Comparison of ENCODE assay signal across 8 cellular contexts in genomic region chr10:110873951-110874350, GRCh38. TPM values are rescaled to one million over a fixed set of nuclear protein-coding genes. Genes with fewer than 3 reads are reported as not detected.
DNase-seq lines count a peak whose midpoint lies in the region; ATAC-seq and TF ChIP-seq lines count a peak whose summit lies in the region.

No MANE protein-coding gene starts in this region.

- TF ChIP-seq CTCF in left lung (IDR thresholded peaks at IDR 0.05) (no peak), testis (IDR thresholded peaks at IDR 0.05) (no peak)

- no peak for TF ChIP-seq POLR2A in testis (IDR thresholded peaks at IDR 0.05)

- H3K9me3 Mint-ChIP-seq in activated CD4-positive, alpha-beta T cell treated with anti-CD3 and anti-CD28 coated beads, Interleukin-2, amount 10 ng/mL, durations not matched to agents 7 days and 5 days, result no peaks in the 10 kb centered on the region
- H3K9me3 Mint-ChIP-seq in activated T-helper 2 cell treated with anti-CD3 and anti-CD28 coated beads, Interferon-gamma antibody, Interleukin-2, Interleukin-4, amounts not matched to agents 10 μg/mL and 5 μg/mL and 100 μg/mL, durations not matched to agents 14 hours and 24 hours and 36 hours, result no peaks in the 10 kb centered on the region

- H3K4me3 ChIP-seq in left lung (peak overlapping the region; percentile 82 to 94), testis (peak overlapping the region; percentile 74 to 97)

- WGBS in testis, 2 donors, result 17 to 27% methylated on average over 2 of the region's 2 CpGs

- POLR2A ChIA-PET in activated CD4-positive, alpha-beta T cell treated with anti-CD3 and anti-CD28 coated beads, Interleukin-2, amount 10 ng/mL, durations not matched to agents 7 days and 5 days (lab: Charles Lee), result interaction anchor here (0.6 kb wide), 1 partner anchor 9 kb away, joined by 5 read pairs; no protein-coding TSS in a partner anchor

- H3K36me3 Mint-ChIP-seq in activated CD4-positive, alpha-beta T cell treated with anti-CD3 and anti-CD28 coated beads, Interleukin-2, amount 10 ng/mL, durations not matched to agents 7 days and 5 days (ENCODE audit: low read depth), result peaks cover 20% of the 10 kb centered on the region
- H3K36me3 Mint-ChIP-seq in activated T-helper 2 cell treated with anti-CD3 and anti-CD28 coated beads, Interferon-gamma antibody, Interleukin-2, Interleukin-4, amounts not matched to agents 10 μg/mL and 5 μg/mL and 100 μg/mL, durations not matched to agents 14 hours and 24 hours and 36 hours (ENCODE audit: low read depth), result peaks cover 30% of the 10 kb centered on the region

- CTCF ChIA-PET in activated CD4-positive, alpha-beta T cell treated with anti-CD3 and anti-CD28 coated beads, Interleukin-2, amount 10 ng/mL, durations not matched to agents 7 days and 5 days (lab: Charles Lee), result interaction anchor here (0.8 kb wide), 1 partner anchor 21 kb away, joined by 3 read pairs; no protein-coding TSS in a partner anchor

- H3K9me3 ChIP-seq in left lung (no peaks in the 10 kb centered on the region), testis (no peaks in the 10 kb centered on the region)

- H3K4me3 Mint-ChIP-seq in activated CD4-positive, alpha-beta T cell treated with anti-CD3 and anti-CD28 coated beads, Interleukin-2, amount 10 ng/mL, durations not matched to agents 7 days and 5 days, result peak overlapping the region; percentile 68
- H3K4me3 Mint-ChIP-seq in activated T-helper 2 cell treated with anti-CD3 and anti-CD28 coated beads, Interferon-gamma antibody, Interleukin-2, Interleukin-4, amounts not matched to agents 10 μg/mL and 5 μg/mL and 100 μg/mL, durations not matched to agents 14 hours and 24 hours and 36 hours (ENCODE audit: low read depth), result peak overlapping the region; percentile 73

- H3K27me3 ChIP-seq in left lung (no peaks in the 10 kb centered on the region), testis (no peaks in the 10 kb centered on the region)

- intact Hi-C loops in activated T-helper 2 cell treated with anti-CD3 and anti-CD28 coated beads, Interferon-gamma antibody, Interleukin-2, Interleukin-4, amounts not matched to agents 10 μg/mL and 5 μg/mL and 100 μg/mL, durations not matched to agents 14 hours and 24 hours and 36 hours (cut with micrococcal nuclease), result loop anchor here (5.0 to 10.0 kb wide), 5 partner anchors 72 to 807 kb away; partner anchors contain the start of gene SMNDC1
- intact Hi-C loops in left lung (cut with DNase I), result no loop called here
- intact Hi-C loops in testis (cut with DNase I; ENCODE audit: low total_unique reads), result loop anchor here (10.0 kb wide), 1 partner anchor 69 kb away; no protein-coding TSS in a partner anchor

- ATAC-seq in left lung, result no peak
- no peak for ATAC-seq in GM18502 (IDR thresholded peaks at IDR 0.05; ENCODE audit: poor library complexity, unreplicated experiment)

- DNase-seq in activated CD4-positive, alpha-beta T cell treated with anti-CD3 and anti-CD28 coated beads, Interleukin-2, amount 10 ng/mL, durations not matched to agents 7 days and 5 days, result no peak
- DNase-seq in activated CD4-positive, alpha-beta T cell treated with anti-CD3 and anti-CD28 coated beads, Interleukin-2, amount 50 U/mL, for 1 hour, result no peak
- DNase-seq in activated T-helper 2 cell treated with anti-CD3 and anti-CD28 coated beads, Interferon-gamma antibody, Interleukin-2, Interleukin-4, amounts not matched to agents 10 μg/mL and 5 μg/mL and 100 μg/mL, durations not matched to agents 14 hours and 24 hours and 36 hours (ENCODE audit: low spot score), result no peak
- DNase-seq in left lung (no peak), testis (no peak), NCI-H2107 (lab: John Stamatoyannopoulos, UW) (no peak), NCI-H187 (lab: John Stamatoyannopoulos, UW) (no peak)

- H3K27ac ChIP-seq in left lung, result peak overlapping the region in 1 of 2 donors; percentile 97
- peak overlapping the region; percentile 87 to 98 for H3K27ac ChIP-seq in testis

- H3K36me3 ChIP-seq in left lung (no peaks in the 10 kb centered on the region), testis (ENCODE audit: low read depth, missing control alignments) (no peaks in the 10 kb centered on the region)

- H3K27me3 Mint-ChIP-seq in activated CD4-positive, alpha-beta T cell treated with anti-CD3 and anti-CD28 coated beads, Interleukin-2, amount 10 ng/mL, durations not matched to agents 7 days and 5 days, result no peaks in the 10 kb centered on the region
- H3K27me3 Mint-ChIP-seq in activated T-helper 2 cell treated with anti-CD3 and anti-CD28 coated beads, Interferon-gamma antibody, Interleukin-2, Interleukin-4, amounts not matched to agents 10 μg/mL and 5 μg/mL and 100 μg/mL, durations not matched to agents 14 hours and 24 hours and 36 hours (ENCODE audit: low read depth), result no peaks in the 10 kb centered on the region

- H3K4me1 Mint-ChIP-seq in activated CD4-positive, alpha-beta T cell treated with anti-CD3 and anti-CD28 coated beads, Interleukin-2, amount 10 ng/mL, durations not matched to agents 7 days and 5 days, result peaks cover 57% of the 10 kb centered on the region
- H3K4me1 Mint-ChIP-seq in activated T-helper 2 cell treated with anti-CD3 and anti-CD28 coated beads, Interferon-gamma antibody, Interleukin-2, Interleukin-4, amounts not matched to agents 10 μg/mL and 5 μg/mL and 100 μg/mL, durations not matched to agents 14 hours and 24 hours and 36 hours (ENCODE audit: low read depth), result peaks cover 37% of the 10 kb centered on the region

- peak overlapping the region; percentile 73 for H3K27ac Mint-ChIP-seq in activated CD4-positive, alpha-beta T cell treated with anti-CD3 and anti-CD28 coated beads, Interleukin-2, amount 10 ng/mL, durations not matched to agents 7 days and 5 days
- H3K27ac Mint-ChIP-seq in activated T-helper 2 cell treated with anti-CD3 and anti-CD28 coated beads, Interferon-gamma antibody, Interleukin-2, Interleukin-4, amounts not matched to agents 10 μg/mL and 5 μg/mL and 100 μg/mL, durations not matched to agents 14 hours and 24 hours and 36 hours, result peak overlapping the region; percentile 7

- peaks cover 9 to 32% of the 10 kb centered on the region in 2 donors for H3K4me1 ChIP-seq in left lung
- peaks cover 16% of the 10 kb centered on the region for H3K4me1 ChIP-seq in testis

RNA-seq across cellular contexts. Expression of gene PDCD4, which starts 2.2 kb away (rescaled TPM):
- total RNA-seq in activated CD4-positive, alpha-beta T cell treated with anti-CD3 and anti-CD28 coated beads, Interleukin-2, amount 10 ng/mL, durations not matched to agents 7 days and 5 days, result 10 to 100 TPM; 63.8 to 81.0 TPM
- 60.4 and 67.7 TPM in 2 replicates for total RNA-seq in activated T-helper 2 cell treated with anti-CD3 and anti-CD28 coated beads, Interferon-gamma antibody, Interleukin-2, Interleukin-4, amounts not matched to agents 10 μg/mL and 5 μg/mL and 100 μg/mL, durations not matched to agents 14 hours and 24 hours and 36 hours
- total RNA-seq in left lung (10 to 100 TPM; 45.7 to 47.5 TPM), testis (10 to 100 TPM; 64.0 to 71.1 TPM)
- 124 TPM for polyA plus RNA-seq in testis (ENCODE audit: insufficient read depth, low read depth, low replicate concordance)

RNA-seq across cellular contexts. Expression of gene BBIP1, which starts 45.0 kb away (rescaled TPM):
- 10 to 100 TPM; 19.1 to 24.2 TPM for total RNA-seq in activated CD4-positive, alpha-beta T cell treated with anti-CD3 and anti-CD28 coated beads, Interleukin-2, amount 10 ng/mL, durations not matched to agents 7 days and 5 days
- 31.5 and 32.7 TPM in 2 replicates for total RNA-seq in activated T-helper 2 cell treated with anti-CD3 and anti-CD28 coated beads, Interferon-gamma antibody, Interleukin-2, Interleukin-4, amounts not matched to agents 10 μg/mL and 5 μg/mL and 100 μg/mL, durations not matched to agents 14 hours and 24 hours and 36 hours
- total RNA-seq in left lung (10 to 100 TPM; 22.6 to 30.4 TPM), testis (10 to 100 TPM; 41.8 to 57.7 TPM)
- 202 TPM for polyA plus RNA-seq in testis (ENCODE audit: insufficient read depth, low read depth, low replicate concordance)

RNA-seq across cellular contexts. Expression of gene SHOC2, which starts 45.5 kb away (rescaled TPM):
- total RNA-seq in activated CD4-positive, alpha-beta T cell treated with anti-CD3 and anti-CD28 coated beads, Interleukin-2, amount 10 ng/mL, durations not matched to agents 7 days and 5 days, result 10 to 100 TPM; 43.0 to 47.8 TPM
- 36.4 and 44.3 TPM in 2 replicates for total RNA-seq in activated T-helper 2 cell treated with anti-CD3 and anti-CD28 coated beads, Interferon-gamma antibody, Interleukin-2, Interleukin-4, amounts not matched to agents 10 μg/mL and 5 μg/mL and 100 μg/mL, durations not matched to agents 14 hours and 24 hours and 36 hours
- total RNA-seq in left lung (10 to 100 TPM; 52.6 to 61.6 TPM), testis (100 to 1,000 TPM in 1 of 2 donors, 10 to 100 TPM in 1; 91.1 to 104 TPM)
- 61.5 TPM for polyA plus RNA-seq in testis (ENCODE audit: insufficient read depth, low read depth, low replicate concordance)

Comparison
In these comparisons a context has a peak if more than half of its experiments do, and no peak if none do; other contexts are left out.
1. intact Hi-C loops: an anchor here in activated T-helper 2 cell treated with anti-CD3 and anti-CD28 coated beads, Interferon-gamma antibody, Interleukin-2, Interleukin-4, amounts not matched to agents 10 μg/mL and 5 μg/mL and 100 μg/mL, durations not matched to agents 14 hours and 24 hours and 36 hours (5.0 to 10.0 kb wide) and testis (10.0 kb wide); none called in left lung.